Comparison of ENCODE assay signal across 9 cellular contexts in genomic region chr12:6141048-6141447, GRCh38. TPM values are rescaled to one million over a fixed set of nuclear protein-coding genes. Genes with fewer than 3 reads are reported as not detected.
DNase-seq lines count a peak whose midpoint lies in the region; ATAC-seq and TF ChIP-seq lines count a peak whose summit lies in the region.
"Had no signal": no experiment of that assay in that cellular context is flagged by ENCODE, and none has a peak within 500 bp of the region (broad histone marks: within the 10 kb centered on the region; RNA-seq: fewer than 3 reads in every experiment).

No MANE protein-coding gene starts in this region.

- intact Hi-C loops in right lobe of liver (cut with DNase I) = no loop called here

- no peaks in the 10 kb centered on the region for H3K9me3 ChIP-seq in right lobe of liver

- no peaks in the 10 kb centered on the region for H3K27me3 ChIP-seq in right lobe of liver

- no peaks in the 10 kb centered on the region for H3K36me3 ChIP-seq in right lobe of liver

- peak; percentile 64 to 70 for ATAC-seq in activated naive CD4-positive, alpha-beta T cell treated with anti-CD3 and anti-CD28 coated beads, Interleukin-2, amount 50 U/mL, for 72 hours
- ATAC-seq in right lobe of liver = peak; percentile 74 to 81 (median 75)
- peak; percentile 72 for ATAC-seq in stimulated activated effector memory CD8-positive, alpha-beta T cell treated with anti-CD3 and anti-CD28 coated beads, Interleukin-12 subunit alpha, Interleukin-12 subunit beta, amount 100 ng/mL, for 72 hours

- H3K9me3 Mint-ChIP-seq in activated naive CD4-positive, alpha-beta T cell treated with anti-CD3 and anti-CD28 coated beads, Interleukin-2, amount 50 U/mL, for 72 hours = peaks cover 5 to 18% of the 10 kb centered on the region in 2 donors
- no peaks in the 10 kb centered on the region for H3K9me3 Mint-ChIP-seq in stimulated activated effector memory CD8-positive, alpha-beta T cell treated with anti-CD3 and anti-CD28 coated beads, Interleukin-12 subunit alpha, Interleukin-12 subunit beta, amount 100 ng/mL, for 72 hours

- peaks cover 14% of the 10 kb centered on the region for H3K4me1 Mint-ChIP-seq in stimulated activated effector memory CD8-positive, alpha-beta T cell treated with anti-CD3 and anti-CD28 coated beads, Interleukin-12 subunit alpha, Interleukin-12 subunit beta, amount 100 ng/mL, for 72 hours

- peak; percentile 35 for TF ChIP-seq POLR2A in right lobe of liver (IDR thresholded peaks at IDR 0.05)

- DNase-seq in NOMO-1 (lab: John Stamatoyannopoulos, UW; ENCODE audit: unreplicated experiment in 2 of 2) (peak; percentile 75 to 91), right lobe of liver (no peak), cerebellar cortex (ENCODE audit: low spot score) (no peak), GOT3 (lab: John Stamatoyannopoulos, UW) (no peak), NCI-H1694 treated with DMSO at 0.1 percent for 48 hours (lab: John Stamatoyannopoulos, UW) (no peak), HCEC 1CT (no peak)
- DNase-seq in activated naive CD4-positive, alpha-beta T cell treated with anti-CD3 and anti-CD28 coated beads, Interleukin-2, amount 50 U/mL, for 72 hours (ENCODE audit: low spot score in 2 of 2) = peak in 1 of 2 donors; percentile 13
- DNase-seq in stimulated activated effector memory CD8-positive, alpha-beta T cell treated with anti-CD3 and anti-CD28 coated beads, Interleukin-12 subunit alpha, Interleukin-12 subunit beta, amount 100 ng/mL, for 72 hours (ENCODE audit: low spot score in 2 of 2) = no peak
- DNase-seq: PC-9 had no signal

- H3K4me3 Mint-ChIP-seq in stimulated activated effector memory CD8-positive, alpha-beta T cell treated with anti-CD3 and anti-CD28 coated beads, Interleukin-12 subunit alpha, Interleukin-12 subunit beta, amount 100 ng/mL, for 72 hours = no peak overlapping the region

- no peak overlapping the region for H3K4me3 ChIP-seq in right lobe of liver
- H3K4me3 ChIP-seq: PC-9 had no signal

- no peak for TF ChIP-seq CTCF in right lobe of liver (IDR thresholded peaks at IDR 0.05)

- peaks cover 0 to 9% (median 2%) of the 10 kb centered on the region in 4 donors for H3K4me1 ChIP-seq in right lobe of liver

- H3K27ac Mint-ChIP-seq in activated naive CD4-positive, alpha-beta T cell treated with anti-CD3 and anti-CD28 coated beads, Interleukin-2, amount 50 U/mL, for 72 hours = peak overlapping the region; percentile 85 to 96
- H3K27ac Mint-ChIP-seq in stimulated activated effector memory CD8-positive, alpha-beta T cell treated with anti-CD3 and anti-CD28 coated beads, Interleukin-12 subunit alpha, Interleukin-12 subunit beta, amount 100 ng/mL, for 72 hours = peak overlapping the region; percentile 81

- peak overlapping the region; percentile 62 to 71 (median 64) for H3K27ac ChIP-seq in right lobe of liver
- H3K27ac ChIP-seq: PC-9 had no signal

- 36% methylated on average over 5 of the region's 5 CpGs for WGBS in right lobe of liver (ENCODE audit: insufficient coverage, low coverage, low lambda C conversion rate, missing lambda C conversion rate)

- H3K36me3 Mint-ChIP-seq in activated naive CD4-positive, alpha-beta T cell treated with anti-CD3 and anti-CD28 coated beads, Interleukin-2, amount 50 U/mL, for 72 hours = peaks cover 12 to 16% of the 10 kb centered on the region in 2 donors
- H3K36me3 Mint-ChIP-seq in stimulated activated effector memory CD8-positive, alpha-beta T cell treated with anti-CD3 and anti-CD28 coated beads, Interleukin-12 subunit alpha, Interleukin-12 subunit beta, amount 100 ng/mL, for 72 hours = no peaks in the 10 kb centered on the region

RNA-seq across cellular contexts. Expression of gene VWF, which starts 16.6 kb away (rescaled TPM):
- under 1 TPM in 1 of 2 donors, not detected in 1; 0.12 TPM for total RNA-seq in activated naive CD4-positive, alpha-beta T cell treated with anti-CD3 and anti-CD28 coated beads, Interleukin-2, amount 50 U/mL, for 72 hours
- total RNA-seq in right lobe of liver = 10 to 100 TPM in 3 of 6 experiments, 1 to 10 TPM in 3; 5.7 to 16.6 (median 9.6) TPM

RNA-seq across cellular contexts. Expression of gene CD9, which starts 59.2 kb away (rescaled TPM):
- 10 to 100 TPM in 1 of 2 donors, 1 to 10 TPM in 1; 3.4 to 27.0 TPM for total RNA-seq in activated naive CD4-positive, alpha-beta T cell treated with anti-CD3 and anti-CD28 coated beads, Interleukin-2, amount 50 U/mL, for 72 hours
- total RNA-seq in right lobe of liver = 10 to 100 TPM; 17.2 to 65.7 (median 34.2) TPM

Comparison
In these comparisons a context has a peak if more than half of its experiments do, and no peak if none do; other contexts are left out.
1. DNase-seq: peak in NOMO-1 (2 of 2); none in right lobe of liver (0 of 3), stimulated activated effector memory CD8-positive, alpha-beta T cell treated with anti-CD3 and anti-CD28 coated beads, Interleukin-12 subunit alpha, Interleukin-12 subunit beta, amount 100 ng/mL, for 72 hours (0 of 2), cerebellar cortex (single experiment), GOT3 (single experiment), NCI-H1694 treated with DMSO at 0.1 percent for 48 hours (single experiment) and HCEC 1CT (single experiment).
2. RNA of gene VWF, which starts 16.6 kb away (total RNA-seq): 5.7 to 16.6 TPM in right lobe of liver; 0.12 TPM in activated naive CD4-positive, alpha-beta T cell treated with anti-CD3 and anti-CD28 coated beads, Interleukin-2, amount 50 U/mL, for 72 hours; every median in the first group is over 4 times any median in the second.
3. Peak in every context shown above with its lines, with median percentiles within 50 percentile points of each other: ATAC-seq.